22 cellular contexts compared by ENCODE assay signal in genomic region chr20:57795977-57796560, GRCh38.
DNase-seq lines count a peak whose midpoint lies in the region; ATAC-seq and TF ChIP-seq lines count a peak whose summit lies in the region.
"Had no signal": no experiment of that assay in that cellular context is flagged by ENCODE, and none has a peak within 500 bp of the region (broad histone marks: within the 10 kb centered on the region; RNA-seq: fewer than 3 reads in every experiment).

No MANE protein-coding gene starts in this region.

- TF ChIP-seq RAD21 in SK-N-SH (IDR thresholded peaks at IDR 0.05; ENCODE audit: low read length), result no peak

- CTCF ChIA-PET in SK-N-SH (lab: Yijun Ruan, JAX), result no interaction called here

- H3K27me3 Mint-ChIP-seq in nephron (ENCODE audit: low read depth), result peaks cover 8% of the 10 kb centered on the region
- peaks cover 4% of the 10 kb centered on the region for H3K27me3 Mint-ChIP-seq in endothelial cell (ENCODE audit: unreplicated experiment)

- no peak overlapping the region for H3K4me2 ChIP-seq in SK-N-SH

- no peak overlapping the region for H3K27ac ChIP-seq in left ventricle myocardium inferior (replicated peaks)
- H3K27ac ChIP-seq in SK-N-SH (ENCODE audit: low read depth in 2 of 2, low read length in 1 of 2), result no peak overlapping the region

- H3K27me3 ChIP-seq in left ventricle myocardium inferior (ENCODE audit: low read depth), result no peaks in the 10 kb centered on the region
- no peaks in the 10 kb centered on the region for H3K27me3 ChIP-seq in SK-N-SH (ENCODE audit: insufficient read depth)

- DNase-seq in Right ventricle myocardium superior, result peak; percentile 10
- no peak for DNase-seq in left ventricle myocardium inferior
- no peak for DNase-seq in SK-N-SH
- DNase-seq in hepatic stellate cell (ENCODE audit: low spot score), result no peak
- DNase-seq in NCI-H1694 (lab: John Stamatoyannopoulos, UW), result no peak
- DNase-seq in endothelial cell (ENCODE audit: low spot score), result no peak
- DNase-seq: 8988T, DMS79 treated with DMSO at 0.1 percent for 48 hours, H9, Kasumi-1, MM.1S, NCI-H1092 treated with DMSO at 0.1 percent for 48 hours, NCI-H146, NCI-H2081, NCI-H510A, NCI-H774, OCI-M1, RPMI8226 had no signal

- no peaks in the 10 kb centered on the region for H3K4me1 ChIP-seq in left ventricle myocardium inferior
- H3K4me1 ChIP-seq in SK-N-SH (ENCODE audit: control insufficient read depth in 1 of 2, insufficient read depth in 2 of 2, low read depth in 1 of 2, low read length in 1 of 2), result peaks cover 0 to 4% of the 10 kb centered on the region in 2 experiments; a peak in 1 of 4 replicates

- H3K9ac ChIP-seq in SK-N-SH, result no peak overlapping the region

- peaks cover 39% of the 10 kb centered on the region for H3K4me1 Mint-ChIP-seq in nephron
- H3K4me1 Mint-ChIP-seq in endothelial cell (ENCODE audit: unreplicated experiment), result peaks cover 16% of the 10 kb centered on the region
- H3K4me1 Mint-ChIP-seq: CD14-positive monocyte, IgD-negative memory B cell had no signal

- H3K4me3 Mint-ChIP-seq in nephron, result no peak overlapping the region
- H3K4me3 Mint-ChIP-seq in endothelial cell (ENCODE audit: unreplicated experiment), result no peak overlapping the region
- H3K4me3 Mint-ChIP-seq: CD14-positive monocyte, H9, IgD-negative memory B cell had no signal

- H3K4me3 ChIP-seq in left ventricle myocardium inferior (no peak overlapping the region), SK-N-SH (ENCODE audit: low read depth in 2 of 2, low read length in 1 of 2) (no peak overlapping the region)

- intact Hi-C loops in Right ventricle myocardium superior (cut with DNase I) (no loop called here), left ventricle myocardium inferior (cut with micrococcal nuclease) (no loop called here)

- POLR2A ChIA-PET in SK-N-SH (lab: Yijun Ruan, JAX), result no interaction called here

- H3F3A ChIP-seq in SK-N-SH (replicated peaks; ENCODE audit: insufficient read depth), result no peaks in the 10 kb centered on the region

- ATAC-seq in Right ventricle myocardium superior (ENCODE audit: poor library complexity) (no peak), HG03460 (IDR thresholded peaks at IDR 0.05; ENCODE audit: unreplicated experiment) (no peak)

- H4K20me1 ChIP-seq in SK-N-SH (ENCODE audit: insufficient read depth), result no peaks in the 10 kb centered on the region

- H3K27ac Mint-ChIP-seq in nephron (peak overlapping the region; percentile 2 to 33 (median 6)), endothelial cell (ENCODE audit: unreplicated experiment) (no peak overlapping the region)
- H3K27ac Mint-ChIP-seq: CD14-positive monocyte, H9 had no signal

- H3K36me3 ChIP-seq in left ventricle myocardium inferior, result no peaks in the 10 kb centered on the region
- no peaks in the 10 kb centered on the region for H3K36me3 ChIP-seq in SK-N-SH (replicated peaks in 1 of 2; ENCODE audit: control insufficient read depth in 1 of 2, insufficient read depth in 2 of 2, low read length in 1 of 2)

- TF ChIP-seq CTCF in left ventricle myocardium inferior (IDR thresholded peaks at IDR 0.05; ENCODE audit: borderline replicate concordance) (no peak), SK-N-SH (IDR thresholded peaks at IDR 0.05) (no peak), nephron (IDR thresholded peaks at IDR 0.05; ENCODE audit: unreplicated experiment in 3 of 3) (no peak), endothelial cell (IDR thresholded peaks at IDR 0.05; ENCODE audit: unreplicated experiment) (no peak)

- H3K9me3 Mint-ChIP-seq in nephron, result no peaks in the 10 kb centered on the region
- H3K9me3 Mint-ChIP-seq in endothelial cell (ENCODE audit: unreplicated experiment), result no peaks in the 10 kb centered on the region
- H3K9me3 Mint-ChIP-seq: IgD-negative memory B cell had no signal

- WGBS in SK-N-SH (ENCODE audit: low lambda C conversion rate), result 91% methylated on average over 8 of the region's 8 CpGs

- H3K36me3 Mint-ChIP-seq in nephron (ENCODE audit: low read depth) (no peaks in the 10 kb centered on the region), endothelial cell (ENCODE audit: low read depth, unreplicated experiment) (no peaks in the 10 kb centered on the region)
- H3K36me3 Mint-ChIP-seq: CD14-positive monocyte had no signal

- no peaks in the 10 kb centered on the region for H3K79me2 ChIP-seq in SK-N-SH (ENCODE audit: insufficient read depth)

- no peak for TF ChIP-seq EP300 in SK-N-SH (IDR thresholded peaks at IDR 0.05; ENCODE audit: borderline replicate concordance in 1 of 2, low read depth in 1 of 2, low read length in 1 of 2)

- H3K9me3 ChIP-seq in left ventricle myocardium inferior (replicated peaks) (no peaks in the 10 kb centered on the region), SK-N-SH (no peaks in the 10 kb centered on the region)

- H3K9me2 ChIP-seq in SK-N-SH, result no peaks in the 10 kb centered on the region

- 0 out of 2 replicates have a peak overlapping the region, but pooled peaks have one; percentile 18 for H2AFZ ChIP-seq in SK-N-SH (ENCODE audit: low read depth)

TF ChIP-seq in SK-N-SH, 30 proteins besides CTCF, POLR2A, EP300 and RAD21:
- TF ChIP-seq TCF12 (IDR thresholded peaks at IDR 0.05), result no peak
